8 cellular contexts compared by ENCODE assay signal in genomic region chr7:27427416-27427815, GRCh38.
"Had no signal": no experiment of that assay in that cellular context is flagged by ENCODE, and none has a peak within 500 bp of the region (broad histone marks: within the 10 kb centered on the region; RNA-seq: fewer than 3 reads in every experiment).

No MANE protein-coding gene starts in this region.

- H3K27ac ChIP-seq: GM23248 had no signal

- H3K27ac Mint-ChIP-seq: GM23338, HFFc6 had no signal

- H3K36me3 ChIP-seq: HAP-1 had no signal

- H3K9me3 ChIP-seq: HAP-1 had no signal

- H3K4me1 ChIP-seq: HAP-1 had no signal

- H2AFZ ChIP-seq: GM23248, GM23338 had no signal

- DNase-seq: GM23248, GOT3, H7, H9, HCEC 1CT, HFFc6 had no signal

- H3K4me3 Mint-ChIP-seq: GM23338, H9, HFFc6 had no signal

- H3K4me2 ChIP-seq: GM23338 had no signal

- H3K9me3 Mint-ChIP-seq: H9, HFFc6 had no signal

- H3K9ac ChIP-seq: GM23248 had no signal

- H3K4me3 ChIP-seq: GM23248, GM23338, HAP-1 had no signal
